ENCODE assay signal across 1 cellular context in the genomic region with DNA sequence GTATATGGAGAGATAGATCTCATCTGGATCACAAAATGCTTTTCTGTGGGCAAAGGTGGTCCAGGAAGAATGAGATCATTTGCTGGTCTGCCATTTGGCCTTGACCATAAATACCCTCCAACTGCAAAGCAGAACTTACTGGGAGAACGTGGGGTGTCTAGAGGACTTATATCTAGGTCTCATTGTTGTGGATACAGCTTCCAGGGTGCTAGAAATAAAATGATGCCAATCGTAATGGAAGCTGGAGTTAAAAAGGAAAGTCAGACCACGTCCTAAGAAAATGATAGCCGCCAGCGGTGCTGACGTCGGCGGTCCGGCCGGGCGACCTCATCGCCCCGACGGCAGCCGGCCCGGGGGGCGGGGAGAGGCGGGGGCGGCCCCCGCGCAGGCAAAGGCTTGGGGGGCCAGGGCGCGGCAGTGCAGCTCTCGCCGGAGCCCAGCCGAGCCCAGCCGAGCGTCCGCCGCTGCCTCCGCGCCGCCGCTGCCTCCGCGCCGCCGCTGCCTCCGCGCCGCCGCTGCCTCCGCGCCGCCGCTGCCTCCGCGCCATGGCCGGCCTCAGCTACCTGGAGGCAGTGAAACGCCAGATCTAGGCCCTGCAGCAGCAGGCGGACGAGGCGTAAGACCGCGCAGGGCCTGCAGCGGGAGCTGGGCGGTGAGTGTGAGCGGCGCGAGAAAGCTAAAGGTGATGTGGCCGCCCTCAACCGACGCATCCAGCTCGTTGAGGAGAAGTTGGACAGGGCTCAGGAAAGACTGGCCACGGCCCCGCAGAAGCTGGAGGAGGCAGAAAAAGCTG.
TF ChIP-seq lines count a peak whose summit lies in the region.

No MANE protein-coding gene starts in this region.

TF ChIP-seq in HepG2, 621 proteins besides CTCF, POLR2A, EP300 and RAD21 (continued from another document and continues in another):
- peak; percentile 18; the same call in 1 of the 2 replicates for TF ChIP-seq ZBTB14 (CRISPR knock-in tag; IDR thresholded peaks at IDR 0.05)
- TF ChIP-seq IKZF1 (IDR thresholded peaks at IDR 0.05) = no peak
- TF ChIP-seq MBD4 (IDR thresholded peaks at IDR 0.05; ENCODE audit: borderline replicate concordance, low read length) = no peak
- no peak for TF ChIP-seq FOXK1 (CRISPR knock-in tag; IDR thresholded peaks at IDR 0.05; ENCODE audit: borderline replicate concordance, low read depth)
- peak; percentile 52; the same call in 1 of the 2 replicates for TF ChIP-seq TBX2 (CRISPR knock-in tag; IDR thresholded peaks at IDR 0.05; ENCODE audit: borderline replicate concordance)
- no peak for TF ChIP-seq ZKSCAN5 (CRISPR knock-in tag; IDR thresholded peaks at IDR 0.05)
- no peak for TF ChIP-seq HOXA5 (CRISPR knock-in tag; IDR thresholded peaks at IDR 0.05)
- TF ChIP-seq ZNF619 (CRISPR knock-in tag; IDR thresholded peaks at IDR 0.05) = no peak
- TF ChIP-seq ZNF772 (CRISPR knock-in tag; IDR thresholded peaks at IDR 0.05) = peak; percentile 54; the same call in 1 of the 2 replicates
- TF ChIP-seq POLR2G (IDR thresholded peaks at IDR 0.05; ENCODE audit: low read depth, low read length) = no peak
- no peak for TF ChIP-seq SRF (IDR thresholded peaks at IDR 0.05; ENCODE audit: low read depth, low read length)
- TF ChIP-seq PPARG (CRISPR knock-in tag; conservative IDR thresholded peaks at IDR 0.05) = no peak
- TF ChIP-seq ARNT2 (CRISPR knock-in tag; IDR thresholded peaks at IDR 0.05; ENCODE audit: low read depth) = no peak
- TF ChIP-seq XRCC5 (optimal IDR thresholded peaks at IDR 0.05; ENCODE audit: low read length) = no peak
- TF ChIP-seq ZSCAN20 (CRISPR knock-in tag; IDR thresholded peaks at IDR 0.05; ENCODE audit: borderline replicate concordance) = no peak
- TF ChIP-seq KDM5B (CRISPR knock-in tag; IDR thresholded peaks at IDR 0.05; ENCODE audit: borderline replicate concordance) = peak; percentile 58; the same call in 1 of the 2 replicates
- no peak for TF ChIP-seq PHB2 (IDR thresholded peaks at IDR 0.05; ENCODE audit: partially characterized antibody)
- TF ChIP-seq ZNF3 (CRISPR knock-in tag; IDR thresholded peaks at IDR 0.05) = no peak
- no peak for TF ChIP-seq ZNF569 (CRISPR knock-in tag; IDR thresholded peaks at IDR 0.05; ENCODE audit: borderline replicate concordance)
- 0 out of 2 replicates have a peak, but pooled peaks have one; percentile 16 for TF ChIP-seq ELF3 (CRISPR knock-in tag; IDR thresholded peaks at IDR 0.05)
- TF ChIP-seq MIXL1 (CRISPR knock-in tag; IDR thresholded peaks at IDR 0.05) = no peak
- TF ChIP-seq NRL (CRISPR knock-in tag; IDR thresholded peaks at IDR 0.05; ENCODE audit: borderline replicate concordance) = peak; percentile 87
- TF ChIP-seq ZNF674 (CRISPR knock-in tag; IDR thresholded peaks at IDR 0.05; ENCODE audit: low read depth) = no peak
- no peak for TF ChIP-seq ZEB1 (IDR thresholded peaks at IDR 0.05; ENCODE audit: insufficient replicate concordance, low read depth)
- TF ChIP-seq ZNF329 (CRISPR knock-in tag; IDR thresholded peaks at IDR 0.05; ENCODE audit: low read depth) = 0 out of 2 replicates have a peak, but pooled peaks have one; percentile 61
- no peak for TF ChIP-seq ZNF382 (CRISPR knock-in tag; IDR thresholded peaks at IDR 0.05; ENCODE audit: borderline replicate concordance)
- no peak for TF ChIP-seq MEIS1 (CRISPR knock-in tag; IDR thresholded peaks at IDR 0.05; ENCODE audit: borderline replicate concordance)
- TF ChIP-seq MED13 (CRISPR knock-in tag; IDR thresholded peaks at IDR 0.05) = no peak
- TF ChIP-seq SP5 (CRISPR knock-in tag; IDR thresholded peaks at IDR 0.05; ENCODE audit: borderline replicate concordance, low read depth) = no peak
- TF ChIP-seq CENPX (CRISPR knock-in tag; IDR thresholded peaks at IDR 0.05) = no peak
- TF ChIP-seq, protein P1, sequence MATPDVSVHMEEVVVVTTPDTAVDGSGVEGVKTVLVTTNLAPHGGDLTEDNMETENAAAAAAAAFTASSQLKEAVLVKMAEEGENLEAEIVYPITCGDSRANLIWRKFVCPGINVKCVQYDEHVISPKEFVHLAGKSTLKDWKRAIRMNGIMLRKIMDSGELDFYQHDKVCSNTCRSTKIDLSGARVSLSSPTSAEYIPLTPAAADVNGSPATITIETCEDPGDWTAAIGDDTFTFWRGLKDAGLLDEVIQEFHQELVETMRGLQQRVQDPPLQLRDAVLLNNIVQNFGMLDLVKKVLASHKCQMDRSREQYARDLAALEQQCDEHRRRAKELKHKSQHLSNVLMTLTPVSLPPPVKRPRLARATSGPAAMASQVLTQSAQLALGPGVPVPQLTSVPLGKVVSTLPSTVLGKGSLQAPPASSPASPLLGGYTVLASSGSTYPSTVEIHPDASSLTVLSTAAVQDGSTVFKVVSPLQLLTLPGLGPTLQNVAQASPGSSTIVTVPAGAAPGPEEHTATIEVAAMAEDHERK (CRISPR knock-in tag; IDR thresholded peaks at IDR 0.05; ENCODE audit: low read depth) = no peak
- no peak for TF ChIP-seq RELA (CRISPR knock-in tag; IDR thresholded peaks at IDR 0.05)
- TF ChIP-seq NFIB (CRISPR knock-in tag; IDR thresholded peaks at IDR 0.05; ENCODE audit: borderline replicate concordance) = no peak
- TF ChIP-seq ZNF644 (CRISPR knock-in tag; IDR thresholded peaks at IDR 0.05; ENCODE audit: low read depth) = no peak
- TF ChIP-seq HNRNPL (IDR thresholded peaks at IDR 0.05; ENCODE audit: low read depth, low read length) = no peak
- no peak for TF ChIP-seq SP2 (CRISPR knock-in tag; IDR thresholded peaks at IDR 0.05)
- no peak for TF ChIP-seq CEBPB (IDR thresholded peaks at IDR 0.05; ENCODE audit: borderline replicate concordance, low read depth, low read length)
- TF ChIP-seq HHEX (CRISPR knock-in tag; IDR thresholded peaks at IDR 0.05) = no peak
- no peak for TF ChIP-seq RFXAP (CRISPR knock-in tag; IDR thresholded peaks at IDR 0.05; ENCODE audit: borderline replicate concordance)
- TF ChIP-seq FOSL2 (CRISPR knock-in tag; IDR thresholded peaks at IDR 0.05) = no peak
- TF ChIP-seq AGO1 (IDR thresholded peaks at IDR 0.05; ENCODE audit: low read depth, low read length, poor library complexity, severe bottlenecking) = no peak
- no peak for TF ChIP-seq SMAD1 (CRISPR knock-in tag; IDR thresholded peaks at IDR 0.05; ENCODE audit: borderline replicate concordance, low read depth)
- TF ChIP-seq, protein P2, sequence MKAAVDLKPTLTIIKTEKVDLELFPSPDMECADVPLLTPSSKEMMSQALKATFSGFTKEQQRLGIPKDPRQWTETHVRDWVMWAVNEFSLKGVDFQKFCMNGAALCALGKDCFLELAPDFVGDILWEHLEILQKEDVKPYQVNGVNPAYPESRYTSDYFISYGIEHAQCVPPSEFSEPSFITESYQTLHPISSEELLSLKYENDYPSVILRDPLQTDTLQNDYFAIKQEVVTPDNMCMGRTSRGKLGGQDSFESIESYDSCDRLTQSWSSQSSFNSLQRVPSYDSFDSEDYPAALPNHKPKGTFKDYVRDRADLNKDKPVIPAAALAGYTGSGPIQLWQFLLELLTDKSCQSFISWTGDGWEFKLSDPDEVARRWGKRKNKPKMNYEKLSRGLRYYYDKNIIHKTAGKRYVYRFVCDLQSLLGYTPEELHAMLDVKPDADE (CRISPR knock-in tag; IDR thresholded peaks at IDR 0.05) = no peak
- TF ChIP-seq ZNF142 (CRISPR knock-in tag; IDR thresholded peaks at IDR 0.05) = no peak
- TF ChIP-seq, protein P3, sequence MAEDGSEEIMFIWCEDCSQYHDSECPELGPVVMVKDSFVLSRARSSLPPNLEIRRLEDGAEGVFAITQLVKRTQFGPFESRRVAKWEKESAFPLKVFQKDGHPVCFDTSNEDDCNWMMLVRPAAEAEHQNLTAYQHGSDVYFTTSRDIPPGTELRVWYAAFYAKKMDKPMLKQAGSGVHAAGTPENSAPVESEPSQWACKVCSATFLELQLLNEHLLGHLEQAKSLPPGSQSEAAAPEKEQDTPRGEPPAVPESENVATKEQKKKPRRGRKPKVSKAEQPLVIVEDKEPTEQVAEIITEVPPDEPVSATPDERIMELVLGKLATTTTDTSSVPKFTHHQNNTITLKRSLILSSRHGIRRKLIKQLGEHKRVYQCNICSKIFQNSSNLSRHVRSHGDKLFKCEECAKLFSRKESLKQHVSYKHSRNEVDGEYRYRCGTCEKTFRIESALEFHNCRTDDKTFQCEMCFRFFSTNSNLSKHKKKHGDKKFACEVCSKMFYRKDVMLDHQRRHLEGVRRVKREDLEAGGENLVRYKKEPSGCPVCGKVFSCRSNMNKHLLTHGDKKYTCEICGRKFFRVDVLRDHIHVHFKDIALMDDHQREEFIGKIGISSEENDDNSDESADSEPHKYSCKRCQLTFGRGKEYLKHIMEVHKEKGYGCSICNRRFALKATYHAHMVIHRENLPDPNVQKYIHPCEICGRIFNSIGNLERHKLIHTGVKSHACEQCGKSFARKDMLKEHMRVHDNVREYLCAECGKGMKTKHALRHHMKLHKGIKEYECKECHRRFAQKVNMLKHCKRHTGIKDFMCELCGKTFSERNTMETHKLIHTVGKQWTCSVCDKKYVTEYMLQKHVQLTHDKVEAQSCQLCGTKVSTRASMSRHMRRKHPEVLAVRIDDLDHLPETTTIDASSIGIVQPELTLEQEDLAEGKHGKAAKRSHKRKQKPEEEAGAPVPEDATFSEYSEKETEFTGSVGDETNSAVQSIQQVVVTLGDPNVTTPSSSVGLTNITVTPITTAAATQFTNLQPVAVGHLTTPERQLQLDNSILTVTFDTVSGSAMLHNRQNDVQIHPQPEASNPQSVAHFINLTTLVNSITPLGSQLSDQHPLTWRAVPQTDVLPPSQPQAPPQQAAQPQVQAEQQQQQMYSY (CRISPR knock-in tag; IDR thresholded peaks at IDR 0.05) = no peak
- no peak for TF ChIP-seq TP53 (CRISPR knock-in tag; conservative IDR thresholded peaks at IDR 0.05)
- TF ChIP-seq, protein P4, sequence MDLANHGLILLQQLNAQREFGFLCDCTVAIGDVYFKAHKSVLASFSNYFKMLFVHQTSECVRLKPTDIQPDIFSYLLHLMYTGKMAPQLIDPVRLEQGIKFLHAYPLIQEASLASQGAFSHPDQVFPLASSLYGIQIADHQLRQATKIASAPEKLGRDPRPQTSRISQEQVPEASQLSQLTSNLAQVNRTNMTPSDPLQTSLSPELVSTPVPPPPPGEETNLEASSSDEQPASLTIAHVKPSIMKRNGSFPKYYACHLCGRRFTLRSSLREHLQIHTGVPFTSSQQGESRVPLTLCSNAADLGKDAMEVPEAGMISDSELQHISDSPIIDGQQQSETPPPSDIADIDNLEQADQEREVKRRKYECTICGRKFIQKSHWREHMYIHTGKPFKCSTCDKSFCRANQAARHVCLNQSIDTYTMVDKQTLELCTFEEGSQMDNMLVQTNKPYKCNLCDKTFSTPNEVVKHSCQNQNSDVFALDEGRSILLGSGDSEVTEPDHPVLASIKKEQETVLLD (CRISPR knock-in tag; IDR thresholded peaks at IDR 0.05; ENCODE audit: low read depth) = 0 out of 2 replicates have a peak, but pooled peaks have one; percentile 49
- no peak for TF ChIP-seq ZNF136 (CRISPR knock-in tag; IDR thresholded peaks at IDR 0.05; ENCODE audit: low read depth)
- no peak for TF ChIP-seq YEATS4 (CRISPR knock-in tag; IDR thresholded peaks at IDR 0.05; ENCODE audit: borderline replicate concordance)
- no peak for TF ChIP-seq MBNL3 (CRISPR knock-in tag; conservative IDR thresholded peaks at IDR 0.05)
- TF ChIP-seq HNRNPLL (IDR thresholded peaks at IDR 0.05; ENCODE audit: low read depth, low read length, poor library complexity, severe bottlenecking) = peak; percentile 81
- no peak for TF ChIP-seq CREM (IDR thresholded peaks at IDR 0.05)
- no peak for TF ChIP-seq CREM (CRISPR knock-in tag; IDR thresholded peaks at IDR 0.05)
- TF ChIP-seq SAFB2 (CRISPR knock-in tag; IDR thresholded peaks at IDR 0.05; ENCODE audit: borderline replicate concordance, low read depth) = no peak
- TF ChIP-seq ZNF616 (CRISPR knock-in tag; IDR thresholded peaks at IDR 0.05; ENCODE audit: low read depth) = no peak
- TF ChIP-seq U2AF1 (optimal IDR thresholded peaks at IDR 0.05; ENCODE audit: low read depth, low read length) = no peak
- no peak for TF ChIP-seq GLI4 (CRISPR knock-in tag; IDR thresholded peaks at IDR 0.05; ENCODE audit: borderline replicate concordance)
- no peak for TF ChIP-seq ZNF207 (IDR thresholded peaks at IDR 0.05; ENCODE audit: borderline replicate concordance)
